In the genomic region with DNA sequence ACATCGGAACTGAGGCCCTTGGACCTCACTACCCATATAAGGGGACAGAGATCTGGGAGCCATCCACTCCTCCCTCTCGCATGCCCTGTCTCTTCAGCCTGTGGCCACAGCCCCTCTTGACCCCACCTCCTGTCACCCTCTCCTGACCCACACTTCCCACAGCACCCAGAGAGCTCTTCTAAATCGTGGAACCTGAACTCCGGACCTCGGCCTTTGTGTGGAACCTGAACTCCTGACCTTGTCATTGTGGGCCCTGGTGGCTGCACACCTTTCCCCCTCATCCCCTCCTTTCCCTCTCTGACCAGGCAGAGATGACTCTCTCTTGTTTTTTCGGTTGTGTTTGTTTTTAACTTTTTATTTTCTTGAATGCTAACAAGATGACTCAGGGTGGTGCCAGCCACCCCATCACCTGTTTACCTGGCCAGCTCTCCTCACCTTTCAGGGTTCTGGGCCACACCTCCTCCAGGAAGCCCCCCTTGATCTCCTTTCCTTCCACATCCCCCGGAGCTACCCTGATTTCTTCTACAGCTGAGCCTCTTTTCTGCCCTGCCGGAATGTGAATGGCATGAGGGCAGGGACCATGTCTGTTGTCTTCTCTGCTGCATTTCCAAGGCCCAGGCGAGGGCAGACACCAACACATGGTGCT, we compare ENCODE assay signal across 16 cellular contexts. TPM values are rescaled to one million over a fixed set of nuclear protein-coding genes. Genes with fewer than 3 reads are reported as not detected.
"Had no signal": no experiment of that assay in that cellular context is flagged by ENCODE, and none has a peak within 500 bp of the region (broad histone marks: within the 10 kb centered on the region; RNA-seq: fewer than 3 reads in every experiment).

No MANE protein-coding gene starts in this region.

- DNase-seq: activated CD4-positive, alpha-beta T cell treated with anti-CD3 and anti-CD28 coated beads for 1 hour; activated naive CD4-positive, alpha-beta T cell treated with anti-CD3 and anti-CD28 coated beads for 36 hours; colonic mucosa; hypothalamus; left lung; SK-N-SH; stimulated activated CD4-positive, alpha-beta T cell treated with anti-CD3 and anti-CD28 coated beads, Interleukin-12 subunit alpha, Interleukin-12 subunit beta, amount 100 ng/mL, for 4 hours; stimulated activated CD4-positive, alpha-beta T cell treated with anti-CD3 and anti-CD28 coated beads, Interleukin-2, amount 100 ng/mL, for 24 hours; T-cell; T-helper 9 cell; tibial artery; uterus had no signal

- FAIRE-seq: kidney had no signal

- ATAC-seq: left lung, T-cell had no signal

- H3K4me1 ChIP-seq: parathyroid adenoma had no signal

- H3K9ac ChIP-seq: parathyroid adenoma, SK-N-SH had no signal

- H3K9me3 Mint-ChIP-seq: activated naive CD4-positive, alpha-beta T cell treated with anti-CD3 and anti-CD28 coated beads for 36 hours; memory B cell; T-cell had no signal

- H3K4me3 ChIP-seq: colonic mucosa, esophagus muscularis mucosa, left lung, tibial artery, uterus had no signal

- H3K36me3 ChIP-seq: colonic mucosa, uterus had no signal

- H3K27me3 Mint-ChIP-seq: memory B cell, T-cell had no signal

- H3K9me3 ChIP-seq: colonic mucosa, esophagus muscularis mucosa, left lung, SK-N-SH, tibial artery, uterus had no signal

- H3K4me3 Mint-ChIP-seq: activated naive CD4-positive, alpha-beta T cell treated with anti-CD3 and anti-CD28 coated beads for 36 hours; memory B cell; T-cell had no signal

- H3K27me3 ChIP-seq: colonic mucosa, esophagus muscularis mucosa, left lung, tibial artery, uterus had no signal

- H3K27ac Mint-ChIP-seq: activated naive CD4-positive, alpha-beta T cell treated with anti-CD3 and anti-CD28 coated beads for 36 hours; memory B cell; T-cell had no signal

- H2AFZ ChIP-seq: parathyroid adenoma had no signal

- H3K79me2 ChIP-seq: parathyroid adenoma had no signal

- H3K27ac ChIP-seq: colonic mucosa, left lung, parathyroid adenoma, tibial artery, uterus had no signal

- H3K4me2 ChIP-seq: SK-N-SH had no signal

RNA-seq across cellular contexts. Expression of a gene that starts 29.7 kb away (rescaled TPM):
- total RNA-seq: activated naive CD4-positive, alpha-beta T cell treated with anti-CD3 and anti-CD28 coated beads for 36 hours had no signal
